In genomic region chr19:55668603-55669348, GRCh38 we compare ENCODE assay signal across 31 cellular contexts.
"Had no signal": no experiment of that assay in that cellular context is flagged by ENCODE, and none has a peak within 500 bp of the region (broad histone marks: within the 10 kb centered on the region; RNA-seq: fewer than 3 reads in every experiment).

No MANE protein-coding gene starts in this region.

- H3K27me3 ChIP-seq: brain microvascular endothelial cell, gastrocnemius medialis, testis, transverse colon had no signal

- H3K9ac ChIP-seq: parathyroid adenoma had no signal

- H3K27me3 Mint-ChIP-seq: activated CD4-positive, alpha-beta T cell treated with anti-CD3 and anti-CD28 coated beads for 36 hours; activated naive CD4-positive, alpha-beta T cell treated with anti-CD3 and anti-CD28 coated beads, Interleukin-2, amount 10 ng/mL, durations not matched to agents 7 days and 5 days; activated naive CD8-positive, alpha-beta T cell treated with anti-CD3 and anti-CD28 coated beads, Interleukin-2, amount 10 ng/mL, durations not matched to agents 7 days and 5 days; dendritic cell treated with granulocyte-macrophage colony-stimulating factor and Interleukin-4, amounts not matched to agents 40 ng/mL and 50 ng/mL, for 4 days; naive thymus-derived CD8-positive, alpha-beta T cell had no signal

- ATAC-seq: activated CD4-positive, alpha-beta T cell treated with anti-CD3 and anti-CD28 coated beads for 36 hours; gastrocnemius medialis; left lobe of liver; naive thymus-derived CD8-positive, alpha-beta T cell; psoas muscle had no signal

- H3K4me3 Mint-ChIP-seq: activated CD4-positive, alpha-beta T cell treated with anti-CD3 and anti-CD28 coated beads for 36 hours; activated naive CD4-positive, alpha-beta T cell treated with anti-CD3 and anti-CD28 coated beads, Interleukin-2, amount 10 ng/mL, durations not matched to agents 7 days and 5 days; activated naive CD8-positive, alpha-beta T cell treated with anti-CD3 and anti-CD28 coated beads, Interleukin-2, amount 10 ng/mL, durations not matched to agents 7 days and 5 days; activated T-helper 1 cell treated with anti-CD3 and anti-CD28 coated beads, Interleukin-12 subunit alpha, Interleukin-12 subunit beta, Interleukin-2, Interleukin-4 antibody, amounts not matched to agents 30 ng/mL and 10 ng/mL and 1 ng/mL, durations not matched to agents 14 hours and 24 hours and 36 hours; dendritic cell treated with granulocyte-macrophage colony-stimulating factor and Interleukin-4, amounts not matched to agents 40 ng/mL and 50 ng/mL, for 4 days; endodermal cell; neural crest cell; T-helper 2 cell treated with Interferon-gamma antibody and Interleukin-4, amounts not matched to agents 5 μg/mL and 100 μg/mL, for 36 hours had no signal

- H3K4me3 ChIP-seq: gastrocnemius medialis, lower lobe of right lung, psoas muscle, smooth muscle cell, testis, transverse colon had no signal

- H3K27ac ChIP-seq: brain microvascular endothelial cell, gastrocnemius medialis, lower lobe of right lung, parathyroid adenoma, psoas muscle, testis had no signal

- H3K9me3 ChIP-seq: gastrocnemius medialis, lower lobe of right lung, psoas muscle, testis, transverse colon had no signal

- H3K4me1 ChIP-seq: gastrocnemius medialis, lower lobe of right lung, psoas muscle had no signal

- H3K27ac Mint-ChIP-seq: activated CD4-positive, alpha-beta T cell treated with anti-CD3 and anti-CD28 coated beads for 36 hours; activated naive CD4-positive, alpha-beta T cell treated with anti-CD3 and anti-CD28 coated beads, Interleukin-2, amount 10 ng/mL, durations not matched to agents 7 days and 5 days; activated naive CD8-positive, alpha-beta T cell treated with anti-CD3 and anti-CD28 coated beads, Interleukin-2, amount 10 ng/mL, durations not matched to agents 7 days and 5 days; activated T-helper 1 cell treated with anti-CD3 and anti-CD28 coated beads, Interleukin-12 subunit alpha, Interleukin-12 subunit beta, Interleukin-2, Interleukin-4 antibody, amounts not matched to agents 30 ng/mL and 10 ng/mL and 1 ng/mL, durations not matched to agents 14 hours and 24 hours and 36 hours; dendritic cell treated with granulocyte-macrophage colony-stimulating factor and Interleukin-4, amounts not matched to agents 40 ng/mL and 50 ng/mL, for 4 days; T-helper 2 cell treated with Interferon-gamma antibody and Interleukin-4, amounts not matched to agents 5 μg/mL and 100 μg/mL, for 36 hours had no signal

- H2AFZ ChIP-seq: parathyroid adenoma had no signal

- H3K9me3 Mint-ChIP-seq: activated naive CD4-positive, alpha-beta T cell treated with anti-CD3 and anti-CD28 coated beads, Interleukin-2, amount 10 ng/mL, durations not matched to agents 7 days and 5 days; activated naive CD8-positive, alpha-beta T cell treated with anti-CD3 and anti-CD28 coated beads, Interleukin-2, amount 10 ng/mL, durations not matched to agents 7 days and 5 days; activated T-helper 1 cell treated with anti-CD3 and anti-CD28 coated beads, Interleukin-12 subunit alpha, Interleukin-12 subunit beta, Interleukin-2, Interleukin-4 antibody, amounts not matched to agents 30 ng/mL and 10 ng/mL and 1 ng/mL, durations not matched to agents 14 hours and 24 hours and 36 hours; dendritic cell treated with granulocyte-macrophage colony-stimulating factor and Interleukin-4, amounts not matched to agents 40 ng/mL and 50 ng/mL, for 4 days; endodermal cell; naive thymus-derived CD8-positive, alpha-beta T cell; neural crest cell; T-helper 2 cell treated with Interferon-gamma antibody and Interleukin-4, amounts not matched to agents 5 μg/mL and 100 μg/mL, for 36 hours had no signal

- H3K4me2 ChIP-seq: smooth muscle cell had no signal

- DNase-seq: activated CD4-positive, alpha-beta T cell treated with anti-CD3 and anti-CD28 coated beads for 36 hours; activated CD4-positive, alpha-beta T cell treated with anti-CD3 and anti-CD28 coated beads, Interleukin-2, amount 50 U/mL, for 4 hours; activated CD4-positive, CD25-positive, alpha-beta regulatory T cell; activated effector memory CD4-positive, alpha-beta T cell treated with anti-CD3 and anti-CD28 coated beads, Interleukin-2, amount 50 U/mL, for 16 hours; activated naive CD4-positive, alpha-beta T cell treated with anti-CD3 and anti-CD28 coated beads, Interleukin-2, amount 10 ng/mL, durations not matched to agents 7 days and 5 days; activated naive CD8-positive, alpha-beta T cell treated with anti-CD3 and anti-CD28 coated beads, Interleukin-2, amount 10 ng/mL, durations not matched to agents 7 days and 5 days; activated T-cell treated with anti-CD3 and anti-CD28 coated beads for 4 hours; amniotic stem cell; brain microvascular endothelial cell; endodermal cell; gastrocnemius medialis; kidney glomerular epithelial cell; lower lobe of right lung; mesenchymal stem cell; naive thymus-derived CD8-positive, alpha-beta T cell; occipital lobe; psoas muscle; stimulated activated CD4-positive, alpha-beta T cell treated with anti-CD3 and anti-CD28 coated beads, Interleukin-1b, Interleukin-23, amount 100 ng/mL, for 48 hours; stimulated activated CD4-positive, alpha-beta T cell treated with anti-CD3 and anti-CD28 coated beads, Interleukin-4, amount 100 ng/mL, for 4 hours; stimulated activated CD8-positive, alpha-beta memory T cell treated with anti-CD3 and anti-CD28 coated beads, Interleukin-4, amount 100 ng/mL, for 48 hours; stimulated activated naive CD4-positive, alpha-beta T cell treated with Interleukin-2 at 50 U/mL for 16 hours; T-helper 1 cell; testis; transverse colon had no signal
